1 cellular context compared by ENCODE assay signal in genomic region chr14:61553730-61554641, GRCh38.
A peak's percentile ranks its signal among the peaks of the same experiment; 100 is the strongest.
TF ChIP-seq lines count a peak whose summit lies in the region.

No MANE protein-coding gene starts in this region.

TF ChIP-seq in HepG2, 621 proteins besides CTCF, POLR2A, EP300 and RAD21 (continued from another document and continues in another):
- TF ChIP-seq HNF1A (IDR thresholded peaks at IDR 0.05; ENCODE audit: low read depth) (peak; percentile 80), HNF1A (CRISPR knock-in tag; IDR thresholded peaks at IDR 0.05; ENCODE audit: borderline replicate concordance) (peak; percentile 92; the same call in 1 of the 2 replicates), PAWR (CRISPR knock-in tag; IDR thresholded peaks at IDR 0.05; ENCODE audit: borderline replicate concordance) (no peak), ZNF546 (CRISPR knock-in tag; conservative IDR thresholded peaks at IDR 0.05) (no peak), HBP1 (CRISPR knock-in tag; IDR thresholded peaks at IDR 0.05; ENCODE audit: low read depth) (no peak), ZNF724P (CRISPR knock-in tag; IDR thresholded peaks at IDR 0.05; ENCODE audit: borderline replicate concordance) (0 out of 2 replicates have a peak, but pooled peaks have one; percentile 52), ATF2 (CRISPR knock-in tag; IDR thresholded peaks at IDR 0.05) (peak; percentile 93), ZNF329 (CRISPR knock-in tag; IDR thresholded peaks at IDR 0.05; ENCODE audit: low read depth) (no peak), ZNF674 (CRISPR knock-in tag; IDR thresholded peaks at IDR 0.05; ENCODE audit: low read depth) (no peak), EHMT2 (IDR thresholded peaks at IDR 0.05; ENCODE audit: borderline replicate concordance, low read depth, low read length) (peak; percentile 19; the same call in 1 of the 2 replicates), ZNF670 (CRISPR knock-in tag; IDR thresholded peaks at IDR 0.05; ENCODE audit: borderline replicate concordance) (no peak), ZBTB38 (CRISPR knock-in tag; IDR thresholded peaks at IDR 0.05) (no peak), DPF2 (CRISPR knock-in tag; IDR thresholded peaks at IDR 0.05; ENCODE audit: borderline replicate concordance, low read depth) (peak; percentile 92), ZFP37 (CRISPR knock-in tag; IDR thresholded peaks at IDR 0.05; ENCODE audit: borderline replicate concordance) (no peak), ZNF496 (CRISPR knock-in tag; IDR thresholded peaks at IDR 0.05; ENCODE audit: insufficient replicate concordance) (no peak), NFYC (CRISPR knock-in tag; IDR thresholded peaks at IDR 0.05) (no peak; the same call in 1 of the 2 replicates), GATAD2A (CRISPR knock-in tag; IDR thresholded peaks at IDR 0.05) (peak; percentile 99), ZNF367 (CRISPR knock-in tag; IDR thresholded peaks at IDR 0.05; ENCODE audit: borderline replicate concordance) (no peak), ZNF30 (CRISPR knock-in tag; IDR thresholded peaks at IDR 0.05) (no peak), RBAK (CRISPR knock-in tag; IDR thresholded peaks at IDR 0.05) (peak; percentile 21; the same call in 1 of the 2 replicates), ZNF251 (CRISPR knock-in tag; IDR thresholded peaks at IDR 0.05) (no peak), ATF1 (CRISPR knock-in tag; IDR thresholded peaks at IDR 0.05) (peak; percentile 62; the same call in 1 of the 2 replicates), IKZF5 (CRISPR knock-in tag; IDR thresholded peaks at IDR 0.05) (peak; percentile 85), ZNF138 (CRISPR knock-in tag; IDR thresholded peaks at IDR 0.05; ENCODE audit: low read depth) (no peak), USF2 (IDR thresholded peaks at IDR 0.05; ENCODE audit: low read depth, low read length) (no peak), USF2 (CRISPR knock-in tag; IDR thresholded peaks at IDR 0.05; ENCODE audit: borderline replicate concordance) (no peak; the same call in 1 of the 2 replicates), REXO4 (CRISPR knock-in tag; IDR thresholded peaks at IDR 0.05; ENCODE audit: borderline replicate concordance) (no peak), RBFOX2 (IDR thresholded peaks at IDR 0.05; ENCODE audit: low read depth, low read length) (0 out of 2 replicates have a peak, but pooled peaks have one; percentile 36), ZNF432 (CRISPR knock-in tag; IDR thresholded peaks at IDR 0.05; ENCODE audit: borderline replicate concordance) (0 out of 2 replicates have a peak, but pooled peaks have one; percentile 54), PAXIP1 (CRISPR knock-in tag; conservative IDR thresholded peaks at IDR 0.05) (peak; percentile 92), PLRG1 (conservative IDR thresholded peaks at IDR 0.05) (no peak), ZNF318 (CRISPR knock-in tag; IDR thresholded peaks at IDR 0.05) (no peak), FOXK1 (CRISPR knock-in tag; IDR thresholded peaks at IDR 0.05; ENCODE audit: borderline replicate concordance, low read depth) (peak; percentile 91), SP2 (CRISPR knock-in tag; IDR thresholded peaks at IDR 0.05) (no peak)
